In the genomic region with DNA sequence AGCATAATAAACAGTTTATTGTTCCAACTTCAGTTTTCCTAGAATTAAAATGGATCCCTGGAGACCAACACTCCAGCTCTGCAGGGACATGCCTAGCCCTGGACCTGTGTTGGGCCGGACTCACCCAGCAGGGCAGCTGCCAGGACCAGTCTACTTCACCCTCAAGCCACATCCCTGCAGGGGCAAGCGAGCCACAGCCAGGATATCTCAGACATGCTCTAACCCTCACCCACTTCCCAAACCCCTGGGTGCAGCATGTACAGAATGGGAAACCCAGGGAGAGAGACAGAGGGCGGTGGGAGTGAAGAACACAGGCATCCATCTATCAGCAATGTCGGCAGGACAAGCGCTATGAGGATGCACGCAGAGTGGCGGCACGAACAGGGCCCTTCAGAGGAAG, we compare ENCODE assay signal across 18 cellular contexts.
DNase-seq lines count a peak whose midpoint lies in the region; ATAC-seq and TF ChIP-seq lines count a peak whose summit lies in the region.
"Had no signal": no experiment of that assay in that cellular context is flagged by ENCODE, and none has a peak within 500 bp of the region (broad histone marks: within the 10 kb centered on the region; RNA-seq: fewer than 3 reads in every experiment).

No MANE protein-coding gene starts in this region.

- H3K27ac ChIP-seq in right cardiac atrium (ENCODE audit: low read length) (no peak overlapping the region), dorsolateral prefrontal cortex (peak overlapping the region in 48 of 59 donors; percentile 0 to 87 (median 62)), substantia nigra (ENCODE audit: low read depth, low read length, poor library complexity, severe bottlenecking) (peak overlapping the region; percentile 63)

- 88% methylated on average over 8 of the region's 8 CpGs for WGBS in right cardiac atrium

- no peaks in the 10 kb centered on the region for H3K9me3 Mint-ChIP-seq in activated CD4-positive, alpha-beta memory T cell treated with anti-CD3 and anti-CD28 coated beads, Interleukin-2, amount 10 ng/mL, durations not matched to agents 7 days and 5 days

- peaks cover 3% of the 10 kb centered on the region for H3K4me1 ChIP-seq in right cardiac atrium (ENCODE audit: control insufficient read depth, insufficient read depth, low read length)

- CTCF ChIA-PET in activated CD4-positive, alpha-beta memory T cell treated with anti-CD3 and anti-CD28 coated beads, Interleukin-2, amount 10 ng/mL, durations not matched to agents 7 days and 5 days (lab: Charles Lee): interaction anchor here (0.7 kb wide), 1 partner anchor 14 kb away, joined by 3 read pairs; no protein-coding TSS in a partner anchor

- DNase-seq in Right ventricle myocardium superior: no peak
- no peak for DNase-seq in right cardiac atrium
- DNase-seq in activated CD4-positive, alpha-beta memory T cell treated with anti-CD3 and anti-CD28 coated beads, Interleukin-2, amount 10 ng/mL, durations not matched to agents 7 days and 5 days: no peak
- no peak for DNase-seq in dorsolateral prefrontal cortex
- DNase-seq in substantia nigra (lab: John Stamatoyannopoulos, UW): no peak
- no peak for DNase-seq in AG20443 (ENCODE audit: low spot score)
- DNase-seq: ACHN; GOT3; KG1; NCI-H1048; NCI-H146; NCI-H2227 treated with DMSO at 0.1 percent for 48 hours; NCI-H524 treated with DMSO at 0.1 percent for 48 hours; NK-92 treated with Interleukin-12 subunit alpha and Interleukin-12 subunit beta, amount 100 ng/mL, for 24 hours; PC-3 had no signal

- peaks cover 99% of the 10 kb centered on the region for H3K4me1 Mint-ChIP-seq in activated CD4-positive, alpha-beta memory T cell treated with anti-CD3 and anti-CD28 coated beads, Interleukin-2, amount 10 ng/mL, durations not matched to agents 7 days and 5 days

- H3K4me3 Mint-ChIP-seq in activated CD4-positive, alpha-beta memory T cell treated with anti-CD3 and anti-CD28 coated beads, Interleukin-2, amount 10 ng/mL, durations not matched to agents 7 days and 5 days: no peak overlapping the region
- H3K4me3 Mint-ChIP-seq: B cell had no signal

- no peaks in the 10 kb centered on the region for H3K27me3 Mint-ChIP-seq in activated CD4-positive, alpha-beta memory T cell treated with anti-CD3 and anti-CD28 coated beads, Interleukin-2, amount 10 ng/mL, durations not matched to agents 7 days and 5 days
- H3K27me3 Mint-ChIP-seq: B cell had no signal

- peak overlapping the region; percentile 44 for H3K27ac Mint-ChIP-seq in activated CD4-positive, alpha-beta memory T cell treated with anti-CD3 and anti-CD28 coated beads, Interleukin-2, amount 10 ng/mL, durations not matched to agents 7 days and 5 days
- H3K27ac Mint-ChIP-seq: B cell had no signal

- intact Hi-C loops in Right ventricle myocardium superior (cut with DNase I): no loop called here
- intact Hi-C loops in right cardiac atrium (cut with DNase I): loop anchor here in 1 of 4 donors (10.0 kb wide), 1 partner anchor 130 kb away; no protein-coding TSS in a partner anchor
- intact Hi-C loops in dorsolateral prefrontal cortex (cut with DNase I): no loop called here

- no peak for TF ChIP-seq CTCF in dorsolateral prefrontal cortex (IDR thresholded peaks at IDR 0.05 in 54 of 56, conservative IDR thresholded peaks at IDR 0.05 in 2 of 56; ENCODE audit: low read depth in 1 of 56, partially characterized antibody in 56 of 56)

- ATAC-seq in Right ventricle myocardium superior (ENCODE audit: poor library complexity) (peak; percentile 11), right cardiac atrium (no peak), GM19351 (IDR thresholded peaks at IDR 0.05; ENCODE audit: unreplicated experiment) (no peak), HG03097 (IDR thresholded peaks at IDR 0.05; ENCODE audit: low FRiP score, unreplicated experiment) (no peak)
- ATAC-seq: PC-3 had no signal

- H3K36me3 Mint-ChIP-seq in activated CD4-positive, alpha-beta memory T cell treated with anti-CD3 and anti-CD28 coated beads, Interleukin-2, amount 10 ng/mL, durations not matched to agents 7 days and 5 days (ENCODE audit: low read depth): peaks cover 84% of the 10 kb centered on the region

- POLR2A ChIA-PET in activated CD4-positive, alpha-beta memory T cell treated with anti-CD3 and anti-CD28 coated beads, Interleukin-2, amount 10 ng/mL, durations not matched to agents 7 days and 5 days (lab: Charles Lee): interaction anchor here (0.9 kb wide), 2 partner anchors 11 to 82 kb away, joined by 3 to 4 read pairs; no protein-coding TSS in a partner anchor

- H3K4me3 ChIP-seq in right cardiac atrium (ENCODE audit: low read length): no peak overlapping the region
- H3K4me3 ChIP-seq in dorsolateral prefrontal cortex: no peak overlapping the region

- H3K27me3 ChIP-seq in right cardiac atrium (ENCODE audit: control insufficient read depth, insufficient read depth): no peaks in the 10 kb centered on the region
- no peaks in the 10 kb centered on the region for H3K27me3 ChIP-seq in dorsolateral prefrontal cortex

- no peaks in the 10 kb centered on the region for H3K9me3 ChIP-seq in right cardiac atrium (ENCODE audit: control insufficient read depth, low read length)
